In genomic region chr2:229780856-229781773, GRCh38 we compare ENCODE assay signal across 8 cellular contexts.
A peak's percentile ranks its signal among the peaks of the same experiment; 100 is the strongest.
DNase-seq lines count a peak whose midpoint lies in the region; ATAC-seq and TF ChIP-seq lines count a peak whose summit lies in the region.

No MANE protein-coding gene starts in this region.

- no peak overlapping the region for H3K4me3 Mint-ChIP-seq in GM23338

- H4K20me1 ChIP-seq in DND-41 (ENCODE audit: insufficient read depth, low read length) (peaks cover 5% of the 10 kb centered on the region; the same call in 1 of the 2 replicates), GM23338 (replicated peaks; ENCODE audit: insufficient read depth) (no peaks in the 10 kb centered on the region)

- H3K36me3 ChIP-seq in DND-41 (ENCODE audit: insufficient read depth, low read length) (peaks cover 74% of the 10 kb centered on the region), GM23338 (ENCODE audit: insufficient read depth) (no peaks in the 10 kb centered on the region; the same call in 1 of the 2 replicates)

- intact Hi-C loops in left ventricle myocardium superior (cut with micrococcal nuclease), result no loop called here

- H3K4me2 ChIP-seq in DND-41 (ENCODE audit: insufficient read depth, low read length) (no peak overlapping the region), GM23338 (no peak overlapping the region)

- TF ChIP-seq CTCF in DND-41 (IDR thresholded peaks at IDR 0.05; ENCODE audit: borderline replicate concordance, extremely low read depth, low read length, poor library complexity, severe bottlenecking) (peak; percentile 91), GM23338 (conservative IDR thresholded peaks at IDR 0.05; ENCODE audit: low read depth in 2 of 2) (peak; percentile 81 to 97)

- H3K9me3 ChIP-seq in DND-41 (ENCODE audit: insufficient read depth, low read length, severe bottlenecking), result no peaks in the 10 kb centered on the region

- H2AFZ ChIP-seq in DND-41 (ENCODE audit: low read depth, low read length) (no peak overlapping the region), GM23338 (no peak overlapping the region)

- no peaks in the 10 kb centered on the region for H3K79me2 ChIP-seq in DND-41 (ENCODE audit: insufficient read depth, low read length)
- no peaks in the 10 kb centered on the region for H3K79me2 ChIP-seq in GM23338 (replicated peaks; ENCODE audit: insufficient read depth)

- H3K9me3 Mint-ChIP-seq in GM23338, result no peaks in the 10 kb centered on the region; the same call in 2 of the 3 replicates

- DNase-seq in DND-41, result no peak
- DNase-seq in GM23338 (ENCODE audit: low spot score), result peak; percentile 72
- DNase-seq in NCI-H2107 (lab: John Stamatoyannopoulos, UW), result peak; percentile 19
- peak; percentile 43 for DNase-seq in amniotic epithelial cell (ENCODE audit: low read depth)
- no peak for DNase-seq in left ventricle myocardium superior
- DNase-seq in renal cortical epithelial cell (ENCODE audit: low read depth), result peak; percentile 70
- DNase-seq in activated CD4-positive, alpha-beta T cell treated with anti-CD3 and anti-CD28 coated beads for 4 hours, result no peak
- DNase-seq in stimulated activated CD4-positive, alpha-beta T cell treated with anti-CD3 and anti-CD28 coated beads, Interleukin-4, amount 100 ng/mL, for 24 hours, result no peak

- H3K4me1 ChIP-seq in DND-41 (ENCODE audit: insufficient read depth, low read length) (peaks cover 16% of the 10 kb centered on the region), GM23338 (ENCODE audit: insufficient read depth) (peaks cover 25% of the 10 kb centered on the region)

- H3K36me3 Mint-ChIP-seq in GM23338 (ENCODE audit: low read depth), result peaks cover 43% of the 10 kb centered on the region

- ATAC-seq in DND-41 (ENCODE audit: insufficient read depth, low read depth) (peak; percentile 83), GM23338 (peak; percentile 84), left ventricle myocardium superior (peak; percentile 75)

- H3K27ac ChIP-seq in DND-41 (ENCODE audit: low read length), result no peak overlapping the region
- H3K27ac ChIP-seq in GM23338 (ENCODE audit: low read depth), result peak overlapping the region; percentile 35

- H3K27ac Mint-ChIP-seq in GM23338, result peak overlapping the region; percentile 56

- H3K27me3 ChIP-seq in DND-41 (ENCODE audit: insufficient read depth, low read length, poor library complexity), result no peaks in the 10 kb centered on the region
- H3K27me3 ChIP-seq in GM23338 (ENCODE audit: insufficient read depth), result no peaks in the 10 kb centered on the region

- H3K27me3 Mint-ChIP-seq in GM23338 (ENCODE audit: insufficient read depth, low read depth, poor library complexity), result peaks cover 1% of the 10 kb centered on the region

- H3F3A ChIP-seq in GM23338 (replicated peaks; ENCODE audit: low read depth), result no peaks in the 10 kb centered on the region; the same call in 1 of the 2 replicates

- H3K9ac ChIP-seq in DND-41 (ENCODE audit: low read depth, low read length), result no peak overlapping the region

- no peak overlapping the region for H3K4me3 ChIP-seq in DND-41 (ENCODE audit: low read depth in 1 of 2, low read length in 2 of 2)
- 0 out of 2 replicates have a peak overlapping the region, but pooled peaks have one; percentile 1 for H3K4me3 ChIP-seq in GM23338

- H3K4me1 Mint-ChIP-seq in GM23338, result peaks cover 44% of the 10 kb centered on the region

- H3K9me2 ChIP-seq in GM23338 (ENCODE audit: insufficient read depth), result no peaks in the 10 kb centered on the region

TF ChIP-seq in GM23338, 12 proteins besides CTCF, POLR2A, EP300 and RAD21 (continues in another document):
- no peak for TF ChIP-seq ZNF462 (CRISPR knock-in tag; IDR thresholded peaks at IDR 0.05)
- no peak for TF ChIP-seq EZH2 (IDR thresholded peaks at IDR 0.05; ENCODE audit: low read depth, unreplicated experiment)
- no peak for TF ChIP-seq JUNB (IDR thresholded peaks at IDR 0.05; ENCODE audit: unreplicated experiment)
- no peak for TF ChIP-seq POLR2AphosphoS5 (IDR thresholded peaks at IDR 0.05; ENCODE audit: low read depth)
- TF ChIP-seq STAT1 (IDR thresholded peaks at IDR 0.05; ENCODE audit: unreplicated experiment), result no peak
- TF ChIP-seq NANOG (IDR thresholded peaks at IDR 0.05; ENCODE audit: borderline replicate concordance), result no peak
- TF ChIP-seq CREB1 (CRISPR knock-in tag; IDR thresholded peaks at IDR 0.05; ENCODE audit: low read depth), result no peak
- TF ChIP-seq EZH2phosphoT487 (IDR thresholded peaks at IDR 0.05; ENCODE audit: unreplicated experiment), result no peak
- TF ChIP-seq REST (IDR thresholded peaks at IDR 0.05; ENCODE audit: unreplicated experiment), result no peak
- TF ChIP-seq ZNF331 (CRISPR knock-in tag; IDR thresholded peaks at IDR 0.05; ENCODE audit: low read depth), result no peak

Comparison
In these comparisons a context has a peak if more than half of its experiments do, and no peak if none do; other contexts are left out.
1. DNase-seq: peak in GM23338 (single experiment), NCI-H2107 (single experiment), amniotic epithelial cell (single experiment) and renal cortical epithelial cell (single experiment); none in DND-41 (single experiment), left ventricle myocardium superior (single experiment), activated CD4-positive, alpha-beta T cell treated with anti-CD3 and anti-CD28 coated beads for 4 hours (0 of 2) and stimulated activated CD4-positive, alpha-beta T cell treated with anti-CD3 and anti-CD28 coated beads, Interleukin-4, amount 100 ng/mL, for 24 hours (single experiment).
2. Peak in every context shown above with its lines, with median percentiles within 50 percentile points of each other: ATAC-seq.